Comparison of ENCODE assay signal across 24 cellular contexts in the genomic region with DNA sequence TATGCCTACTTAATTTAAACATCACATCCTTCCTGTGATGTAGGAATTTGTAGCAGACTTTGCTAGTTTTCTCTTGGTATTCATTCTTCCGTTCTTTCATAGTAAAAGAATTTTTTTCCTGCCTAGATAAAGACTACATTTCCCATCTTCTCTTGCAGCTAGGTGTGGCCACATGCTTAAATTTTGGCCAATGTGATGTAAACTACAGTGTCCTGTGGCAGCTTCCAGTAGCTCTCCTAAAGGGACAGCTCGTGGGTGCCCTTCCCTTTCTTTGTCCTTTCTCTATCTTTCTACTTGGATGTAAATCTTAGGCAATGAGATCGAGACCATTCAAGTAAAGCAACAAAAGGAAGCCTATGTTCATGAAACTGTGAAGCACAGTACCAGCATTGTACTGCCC.
"Had no signal": no experiment of that assay in that cellular context is flagged by ENCODE, and none has a peak within 500 bp of the region (broad histone marks: within the 10 kb centered on the region; RNA-seq: fewer than 3 reads in every experiment).

No MANE protein-coding gene starts in this region.

- H3K9me3 Mint-ChIP-seq: activated CD4-positive, alpha-beta memory T cell treated with anti-CD3 and anti-CD28 coated beads, Interleukin-2, amount 10 ng/mL, durations not matched to agents 7 days and 5 days; activated CD4-positive, alpha-beta T cell treated with anti-CD3 and anti-CD28 coated beads, Interleukin-2, amount 10 ng/mL, durations not matched to agents 7 days and 5 days; activated T-cell treated with anti-CD3 and anti-CD28 coated beads, Interleukin-2, amount 50 U/mL, for 4 hours; activated T-helper 17 cell treated with anti-CD3 and anti-CD28 coated beads, Interleukin-2, amount 50 U/mL, for 72 hours had no signal

- H3K4me3 ChIP-seq: esophagus squamous epithelium, gastroesophageal sphincter, heart right ventricle, hepatocyte had no signal

- H3K27ac Mint-ChIP-seq: activated CD4-positive, alpha-beta memory T cell treated with anti-CD3 and anti-CD28 coated beads, Interleukin-2, amount 10 ng/mL, durations not matched to agents 7 days and 5 days; activated CD4-positive, alpha-beta T cell treated with anti-CD3 and anti-CD28 coated beads, Interleukin-2, amount 10 ng/mL, durations not matched to agents 7 days and 5 days; activated naive CD8-positive, alpha-beta T cell; activated T-helper 17 cell treated with anti-CD3 and anti-CD28 coated beads, Interleukin-2, amount 50 U/mL, for 72 hours had no signal

- H3K4me1 Mint-ChIP-seq: activated CD4-positive, alpha-beta memory T cell treated with anti-CD3 and anti-CD28 coated beads, Interleukin-2, amount 10 ng/mL, durations not matched to agents 7 days and 5 days; activated CD4-positive, alpha-beta T cell treated with anti-CD3 and anti-CD28 coated beads, Interleukin-2, amount 10 ng/mL, durations not matched to agents 7 days and 5 days; activated T-helper 17 cell treated with anti-CD3 and anti-CD28 coated beads, Interleukin-2, amount 50 U/mL, for 72 hours had no signal

- H3K4me2 ChIP-seq: hepatocyte had no signal

- H3K4me1 ChIP-seq: esophagus squamous epithelium, gastroesophageal sphincter, heart right ventricle had no signal

- DNase-seq: activated CD4-positive, alpha-beta memory T cell treated with anti-CD3 and anti-CD28 coated beads, Interleukin-2, amount 10 ng/mL, durations not matched to agents 7 days and 5 days; activated CD4-positive, alpha-beta T cell treated with anti-CD3 and anti-CD28 coated beads for 1 hour; activated CD4-positive, alpha-beta T cell treated with anti-CD3 and anti-CD28 coated beads for 4 hours; activated CD4-positive, alpha-beta T cell treated with anti-CD3 and anti-CD28 coated beads, Interleukin-2, amount 10 ng/mL, durations not matched to agents 7 days and 5 days; activated CD4-positive, alpha-beta T cell treated with anti-CD3 and anti-CD28 coated beads, Interleukin-2, amount 50 U/mL, for 4 hours; activated effector memory CD4-positive, alpha-beta T cell treated with Interleukin-2 at 50 U/mL for 16 hours; activated gamma-delta T cell treated with Interleukin-2 at 50 U/mL for 16 hours; activated naive CD4-positive, alpha-beta T cell treated with anti-CD3 and anti-CD28 coated beads, Interleukin-2, amount 50 U/mL, for 16 hours; activated naive CD4-positive, alpha-beta T cell treated with Interleukin-2 at 50 U/mL for 16 hours; activated T-cell treated with anti-CD3 and anti-CD28 coated beads, Interleukin-2, amount 50 U/mL, for 4 hours; amniotic stem cell; anterior cingulate cortex; brain microvascular endothelial cell; cortex of kidney; effector CD8-positive, alpha-beta T cell; esophagus squamous epithelium; foreskin melanocyte; heart right ventricle; T-helper 2 cell had no signal

- H3K79me2 ChIP-seq: hepatocyte had no signal

- H3K27ac ChIP-seq: brain microvascular endothelial cell, epithelial cell of prostate, esophagus squamous epithelium, gastroesophageal sphincter, heart right ventricle, hepatocyte had no signal

- H3K36me3 ChIP-seq: brain microvascular endothelial cell, esophagus squamous epithelium, gastroesophageal sphincter, heart right ventricle had no signal

- H3K4me3 Mint-ChIP-seq: activated CD4-positive, alpha-beta memory T cell treated with anti-CD3 and anti-CD28 coated beads, Interleukin-2, amount 10 ng/mL, durations not matched to agents 7 days and 5 days; activated CD4-positive, alpha-beta T cell treated with anti-CD3 and anti-CD28 coated beads, Interleukin-2, amount 10 ng/mL, durations not matched to agents 7 days and 5 days; activated naive CD8-positive, alpha-beta T cell; activated T-cell treated with anti-CD3 and anti-CD28 coated beads, Interleukin-2, amount 50 U/mL, for 4 hours; activated T-helper 17 cell treated with anti-CD3 and anti-CD28 coated beads, Interleukin-2, amount 50 U/mL, for 72 hours had no signal

- H3K27me3 ChIP-seq: esophagus squamous epithelium, gastroesophageal sphincter, hepatocyte had no signal

- H2AFZ ChIP-seq: hepatocyte had no signal

- ATAC-seq: activated T-cell treated with anti-CD3 and anti-CD28 coated beads, Interleukin-2, amount 50 U/mL, for 4 hours; activated T-helper 17 cell treated with anti-CD3 and anti-CD28 coated beads, Interleukin-2, amount 50 U/mL, for 72 hours; gastroesophageal sphincter; heart right ventricle had no signal

- H3K9me3 ChIP-seq: esophagus squamous epithelium, gastroesophageal sphincter, heart right ventricle had no signal
